In the genomic region with DNA sequence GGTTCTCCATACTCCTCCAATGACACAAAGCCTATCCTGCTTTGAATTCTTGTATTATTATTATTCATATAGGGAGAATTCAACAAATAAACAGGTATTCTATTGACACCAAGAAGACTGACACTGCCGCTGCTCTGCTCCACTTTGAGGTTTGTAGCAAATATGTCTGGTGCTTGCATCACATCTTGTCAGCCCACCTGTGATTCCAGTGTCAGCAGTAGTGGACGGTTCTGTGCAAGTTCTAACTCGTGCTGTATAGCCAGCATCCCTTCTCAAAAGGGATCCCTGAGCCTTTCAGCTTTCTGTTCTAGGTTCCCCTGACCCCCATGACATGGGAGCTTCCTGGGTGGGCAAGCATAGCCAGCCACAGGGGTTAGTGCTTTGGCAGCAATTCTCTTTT, we compare ENCODE assay signal across 8 cellular contexts.
"Had no signal": no experiment of that assay in that cellular context is flagged by ENCODE, and none has a peak within 500 bp of the region (broad histone marks: within the 10 kb centered on the region; RNA-seq: fewer than 3 reads in every experiment).

No MANE protein-coding gene starts in this region.

- H3K4me3 ChIP-seq: GM23248 had no signal

- H2AFZ ChIP-seq: GM23248 had no signal

- FAIRE-seq: H1, H54, HepG2 had no signal

- DNase-seq: GM23248, H9, HCEC 1CT, KBM-7 had no signal

- H3K9ac ChIP-seq: GM23248 had no signal

- H3K27ac ChIP-seq: GM23248, HL-60 had no signal

- ATAC-seq: HepG2 had no signal
